ENCODE assay signal across 1 cellular context in the genomic region with DNA sequence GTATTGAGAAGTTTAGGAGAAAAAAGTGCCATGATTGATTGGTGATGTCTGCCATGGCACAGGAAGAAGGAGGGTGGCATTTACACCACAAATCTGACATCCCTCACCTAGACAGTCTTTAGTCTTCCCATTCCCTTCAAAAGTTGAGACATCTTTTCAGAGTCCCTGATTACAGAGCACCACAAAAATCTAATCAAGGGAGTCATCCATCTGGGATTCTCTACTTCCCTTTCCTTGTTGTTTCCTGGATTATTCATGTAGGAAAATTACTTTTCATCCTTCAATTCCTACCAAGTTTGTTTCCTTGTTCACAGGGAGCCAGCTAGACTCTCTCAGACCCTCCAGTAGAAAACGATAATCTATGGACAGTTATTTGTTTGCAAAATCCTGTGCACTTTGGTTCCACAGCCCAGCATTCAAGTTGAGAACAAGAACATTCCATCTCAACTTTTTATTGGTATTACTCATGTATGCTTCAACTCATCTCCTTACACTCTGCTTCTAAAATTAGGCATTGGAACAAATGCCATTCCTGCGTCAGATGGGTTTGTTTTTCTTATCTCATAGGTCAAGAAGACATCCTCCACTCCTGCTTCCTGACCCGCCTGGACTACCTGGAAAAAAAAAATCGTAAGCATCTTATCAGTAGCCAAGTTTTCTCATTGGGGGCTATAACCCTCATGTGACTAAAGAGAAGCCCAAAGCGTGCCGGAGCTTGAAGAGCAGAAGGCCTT.
TF ChIP-seq lines count a peak whose summit lies in the region.

No MANE protein-coding gene starts in this region.

TF ChIP-seq in HCT116, 20 proteins besides CTCF, POLR2A, EP300 and RAD21 (continued from another document):
- TF ChIP-seq, protein P1, sequence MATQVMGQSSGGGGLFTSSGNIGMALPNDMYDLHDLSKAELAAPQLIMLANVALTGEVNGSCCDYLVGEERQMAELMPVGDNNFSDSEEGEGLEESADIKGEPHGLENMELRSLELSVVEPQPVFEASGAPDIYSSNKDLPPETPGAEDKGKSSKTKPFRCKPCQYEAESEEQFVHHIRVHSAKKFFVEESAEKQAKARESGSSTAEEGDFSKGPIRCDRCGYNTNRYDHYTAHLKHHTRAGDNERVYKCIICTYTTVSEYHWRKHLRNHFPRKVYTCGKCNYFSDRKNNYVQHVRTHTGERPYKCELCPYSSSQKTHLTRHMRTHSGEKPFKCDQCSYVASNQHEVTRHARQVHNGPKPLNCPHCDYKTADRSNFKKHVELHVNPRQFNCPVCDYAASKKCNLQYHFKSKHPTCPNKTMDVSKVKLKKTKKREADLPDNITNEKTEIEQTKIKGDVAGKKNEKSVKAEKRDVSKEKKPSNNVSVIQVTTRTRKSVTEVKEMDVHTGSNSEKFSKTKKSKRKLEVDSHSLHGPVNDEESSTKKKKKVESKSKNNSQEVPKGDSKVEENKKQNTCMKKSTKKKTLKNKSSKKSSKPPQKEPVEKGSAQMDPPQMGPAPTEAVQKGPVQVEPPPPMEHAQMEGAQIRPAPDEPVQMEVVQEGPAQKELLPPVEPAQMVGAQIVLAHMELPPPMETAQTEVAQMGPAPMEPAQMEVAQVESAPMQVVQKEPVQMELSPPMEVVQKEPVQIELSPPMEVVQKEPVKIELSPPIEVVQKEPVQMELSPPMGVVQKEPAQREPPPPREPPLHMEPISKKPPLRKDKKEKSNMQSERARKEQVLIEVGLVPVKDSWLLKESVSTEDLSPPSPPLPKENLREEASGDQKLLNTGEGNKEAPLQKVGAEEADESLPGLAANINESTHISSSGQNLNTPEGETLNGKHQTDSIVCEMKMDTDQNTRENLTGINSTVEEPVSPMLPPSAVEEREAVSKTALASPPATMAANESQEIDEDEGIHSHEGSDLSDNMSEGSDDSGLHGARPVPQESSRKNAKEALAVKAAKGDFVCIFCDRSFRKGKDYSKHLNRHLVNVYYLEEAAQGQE (IDR thresholded peaks at IDR 0.05; ENCODE audit: low read depth) = no peak
- TF ChIP-seq ZNF274 (IDR thresholded peaks at IDR 0.05; ENCODE audit: low read depth, low read length) = no peak
- TF ChIP-seq JUND (IDR thresholded peaks at IDR 0.05) = 0 out of 2 replicates have a peak, but pooled peaks have one; percentile 23
- TF ChIP-seq EGR1 (IDR thresholded peaks at IDR 0.05; ENCODE audit: low read depth) = no peak
- no peak for TF ChIP-seq SIN3A (IDR thresholded peaks at IDR 0.05; ENCODE audit: low read depth)
- no peak for TF ChIP-seq ZFX (IDR thresholded peaks at IDR 0.05)
- TF ChIP-seq EZH2phosphoT487 (IDR thresholded peaks at IDR 0.05; ENCODE audit: borderline replicate concordance) = no peak
- TF ChIP-seq, protein P2, sequence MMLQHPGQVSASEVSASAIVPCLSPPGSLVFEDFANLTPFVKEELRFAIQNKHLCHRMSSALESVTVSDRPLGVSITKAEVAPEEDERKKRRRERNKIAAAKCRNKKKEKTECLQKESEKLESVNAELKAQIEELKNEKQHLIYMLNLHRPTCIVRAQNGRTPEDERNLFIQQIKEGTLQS (IDR thresholded peaks at IDR 0.05) = no peak
- no peak for TF ChIP-seq CBX3 (IDR thresholded peaks at IDR 0.05; ENCODE audit: low read depth)
- no peak for TF ChIP-seq ELF1 (IDR thresholded peaks at IDR 0.05; ENCODE audit: borderline replicate concordance, low read depth)
- TF ChIP-seq EZH2 (IDR thresholded peaks at IDR 0.05) = no peak
- TF ChIP-seq, protein P3, sequence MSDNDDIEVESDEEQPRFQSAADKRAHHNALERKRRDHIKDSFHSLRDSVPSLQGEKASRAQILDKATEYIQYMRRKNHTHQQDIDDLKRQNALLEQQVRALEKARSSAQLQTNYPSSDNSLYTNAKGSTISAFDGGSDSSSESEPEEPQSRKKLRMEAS (IDR thresholded peaks at IDR 0.05) = no peak
- TF ChIP-seq, protein P4, sequence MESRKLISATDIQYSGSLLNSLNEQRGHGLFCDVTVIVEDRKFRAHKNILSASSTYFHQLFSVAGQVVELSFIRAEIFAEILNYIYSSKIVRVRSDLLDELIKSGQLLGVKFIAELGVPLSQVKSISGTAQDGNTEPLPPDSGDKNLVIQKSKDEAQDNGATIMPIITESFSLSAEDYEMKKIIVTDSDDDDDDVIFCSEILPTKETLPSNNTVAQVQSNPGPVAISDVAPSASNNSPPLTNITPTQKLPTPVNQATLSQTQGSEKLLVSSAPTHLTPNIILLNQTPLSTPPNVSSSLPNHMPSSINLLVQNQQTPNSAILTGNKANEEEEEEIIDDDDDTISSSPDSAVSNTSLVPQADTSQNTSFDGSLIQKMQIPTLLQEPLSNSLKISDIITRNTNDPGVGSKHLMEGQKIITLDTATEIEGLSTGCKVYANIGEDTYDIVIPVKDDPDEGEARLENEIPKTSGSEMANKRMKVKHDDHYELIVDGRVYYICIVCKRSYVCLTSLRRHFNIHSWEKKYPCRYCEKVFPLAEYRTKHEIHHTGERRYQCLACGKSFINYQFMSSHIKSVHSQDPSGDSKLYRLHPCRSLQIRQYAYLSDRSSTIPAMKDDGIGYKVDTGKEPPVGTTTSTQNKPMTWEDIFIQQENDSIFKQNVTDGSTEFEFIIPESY (IDR thresholded peaks at IDR 0.05; ENCODE audit: extremely low read depth, insufficient replicate concordance, low read length) = no peak
- 0 out of 2 replicates have a peak, but pooled peaks have one; percentile 33 for TF ChIP-seq CEBPB (IDR thresholded peaks at IDR 0.05; ENCODE audit: low read depth)
- no peak for TF ChIP-seq YY1 (IDR thresholded peaks at IDR 0.05; ENCODE audit: extremely low read depth, insufficient replicate concordance, low read depth, low read length)
- TF ChIP-seq SRF (IDR thresholded peaks at IDR 0.05; ENCODE audit: low read depth) = no peak
- TF ChIP-seq POLR2AphosphoS5 (IDR thresholded peaks at IDR 0.05; ENCODE audit: low read depth, low read length) = no peak
- TF ChIP-seq TCF7L2 (IDR thresholded peaks at IDR 0.05; ENCODE audit: borderline replicate concordance, extremely low read depth, insufficient read depth, insufficient read length) = no peak
- TF ChIP-seq FOSL1 (IDR thresholded peaks at IDR 0.05; ENCODE audit: low read depth) = 0 out of 2 replicates have a peak, but pooled peaks have one; percentile 24
TF ChIP-seq in HCT116: peak in this region for 4.
